ENCODE assay signal across 8 cellular contexts in genomic region chrX:48575642-48576041, GRCh38. TPM values are rescaled to one million over a fixed set of nuclear protein-coding genes. Genes with fewer than 3 reads are reported as not detected.
DNase-seq lines count a peak whose midpoint lies in the region; ATAC-seq and TF ChIP-seq lines count a peak whose summit lies in the region.

No MANE protein-coding gene starts in this region.

- H3K27me3 ChIP-seq in GM06990 (replicated peaks; ENCODE audit: control insufficient read depth, insufficient read depth, low read length) (no peaks in the 10 kb centered on the region), Peyer's patch (no peaks in the 10 kb centered on the region), parathyroid adenoma (ENCODE audit: control insufficient read depth, insufficient read depth, low read length) (no peaks in the 10 kb centered on the region)

- H3K36me3 ChIP-seq in GM06990 (ENCODE audit: control insufficient read depth, insufficient read depth, low read length) = peaks cover 13% of the 10 kb centered on the region
- peaks cover 0 to 36% (median 0%) of the 10 kb centered on the region in 3 donors for H3K36me3 ChIP-seq in Peyer's patch
- H3K36me3 ChIP-seq in parathyroid adenoma (ENCODE audit: control insufficient read depth, insufficient read depth, low read length) = no peaks in the 10 kb centered on the region

- H3K4me1 ChIP-seq in Peyer's patch (peaks cover 0 to 14% (median 7%) of the 10 kb centered on the region in 4 donors), parathyroid adenoma (peaks cover 5% of the 10 kb centered on the region)

- H3K79me2 ChIP-seq in parathyroid adenoma = peaks cover 12% of the 10 kb centered on the region

- H3K4me3 ChIP-seq in GM06990 (replicated peaks; ENCODE audit: low read depth, low read length) (peak overlapping the region; percentile 74), Peyer's patch (peak overlapping the region in 3 of 4 donors; percentile 62 to 84 (median 77)), parathyroid adenoma (ENCODE audit: low read depth, low read length) (no peak overlapping the region)

- no peak for ATAC-seq in HG02588 (IDR thresholded peaks at IDR 0.05; ENCODE audit: unreplicated experiment)

- no peak overlapping the region for H3K9ac ChIP-seq in parathyroid adenoma

- H3K9me3 ChIP-seq in Peyer's patch (no peaks in the 10 kb centered on the region), parathyroid adenoma (ENCODE audit: control insufficient read depth, low read length) (no peaks in the 10 kb centered on the region)

- H3K27ac ChIP-seq in Peyer's patch (peak overlapping the region; percentile 93 to 100 (median 99)), epithelial cell of prostate (peak overlapping the region; percentile 92), parathyroid adenoma (no peak overlapping the region)

- H2AFZ ChIP-seq in parathyroid adenoma = no peak overlapping the region

- peak overlapping the region; percentile 90 for H3K4me2 ChIP-seq in parathyroid adenoma (ENCODE audit: low read length)

- DNase-seq in GM06990 (ENCODE audit: extremely low read depth, insufficient read length) = no peak
- DNase-seq in Peyer's patch = no peak
- no peak for DNase-seq in epithelial cell of prostate (ENCODE audit: low read depth, low spot score)
- no peak for DNase-seq in NCI-H69 (lab: John Stamatoyannopoulos, UW)
- DNase-seq in HK-2 (ENCODE audit: unreplicated experiment) = no peak
- no peak for DNase-seq in cerebellar nuclear complex (lab: John Stamatoyannopoulos, UW)

- TF ChIP-seq CTCF in GM06990 (IDR thresholded peaks at IDR 0.05; ENCODE audit: insufficient read depth, low read length, poor library complexity, severe bottlenecking) (no peak), Peyer's patch (IDR thresholded peaks at IDR 0.05) (no peak), parathyroid adenoma (IDR thresholded peaks at IDR 0.05) (no peak)

- TF ChIP-seq POLR2A in Peyer's patch (IDR thresholded peaks at IDR 0.05) = no peak

RNA-seq across cellular contexts. Expression of gene RBM3, which starts 1.4 kb away (rescaled TPM):
- 100 to 1,000 TPM; 118 to 178 (median 151) TPM for total RNA-seq in Peyer's patch

RNA-seq across cellular contexts. Expression of gene WDR13, which starts 21.6 kb away (rescaled TPM):
- total RNA-seq in Peyer's patch = 100 to 1,000 TPM in 2 of 4 donors, 10 to 100 TPM in 2; 95.1 to 218 (median 107) TPM

RNA-seq across cellular contexts. Expression of gene TBC1D25, which starts 36.1 kb away (rescaled TPM):
- 10 to 100 TPM in 2 of 4 donors, 1 to 10 TPM in 2; 9.3 to 14.9 (median 11.3) TPM for total RNA-seq in Peyer's patch

RNA-seq across cellular contexts. Expression of gene EBP, which starts 54.0 kb away (rescaled TPM):
- 100 to 1,000 TPM in 3 of 4 donors, 10 to 100 TPM in 1; 47.0 to 189 (median 134) TPM for total RNA-seq in Peyer's patch
